8 cellular contexts compared by ENCODE assay signal in the genomic region with DNA sequence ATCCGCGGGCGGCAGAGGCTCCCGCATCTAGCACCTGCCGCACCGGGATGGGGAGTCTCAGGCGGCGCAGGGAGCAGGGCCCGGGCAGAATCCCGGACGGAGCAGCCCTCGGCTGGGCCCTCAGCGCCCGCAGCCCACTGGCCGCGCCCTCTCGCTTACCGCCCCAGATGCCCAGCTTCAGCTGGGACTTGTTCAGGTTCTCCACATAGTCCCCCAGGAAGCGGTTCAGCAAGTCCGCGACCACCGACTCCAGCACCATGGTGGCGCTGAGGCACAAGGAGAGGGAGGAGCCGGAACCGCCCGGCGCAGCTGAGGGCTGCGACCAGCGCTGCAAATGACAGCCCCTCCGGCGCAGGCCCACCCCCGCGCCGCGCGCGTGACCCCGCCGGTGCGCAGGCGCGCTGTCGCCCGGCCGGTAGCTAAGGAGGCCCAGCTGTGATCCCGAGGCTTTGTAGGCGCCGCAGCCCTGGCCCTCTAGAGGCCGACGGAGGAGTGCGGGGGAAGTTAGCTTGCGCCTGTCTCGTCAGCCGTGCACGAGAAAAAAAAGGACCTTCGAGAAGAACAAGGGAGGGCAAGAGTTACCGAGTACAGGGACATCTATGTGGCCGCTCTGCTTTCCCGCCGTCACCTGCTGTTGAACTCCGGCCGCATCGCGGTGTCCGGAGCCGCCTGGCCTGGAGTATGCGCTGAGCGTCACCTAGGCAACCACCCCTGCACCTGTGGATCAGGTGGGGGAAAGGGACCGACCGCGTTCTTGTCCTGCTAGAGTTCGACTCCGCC. TPM values are rescaled to one million over a fixed set of nuclear protein-coding genes. Genes with fewer than 3 reads are reported as not detected.
DNase-seq lines count a peak whose midpoint lies in the region; ATAC-seq, FAIRE-seq and TF ChIP-seq lines count a peak whose summit lies in the region.

A gene with protein sequence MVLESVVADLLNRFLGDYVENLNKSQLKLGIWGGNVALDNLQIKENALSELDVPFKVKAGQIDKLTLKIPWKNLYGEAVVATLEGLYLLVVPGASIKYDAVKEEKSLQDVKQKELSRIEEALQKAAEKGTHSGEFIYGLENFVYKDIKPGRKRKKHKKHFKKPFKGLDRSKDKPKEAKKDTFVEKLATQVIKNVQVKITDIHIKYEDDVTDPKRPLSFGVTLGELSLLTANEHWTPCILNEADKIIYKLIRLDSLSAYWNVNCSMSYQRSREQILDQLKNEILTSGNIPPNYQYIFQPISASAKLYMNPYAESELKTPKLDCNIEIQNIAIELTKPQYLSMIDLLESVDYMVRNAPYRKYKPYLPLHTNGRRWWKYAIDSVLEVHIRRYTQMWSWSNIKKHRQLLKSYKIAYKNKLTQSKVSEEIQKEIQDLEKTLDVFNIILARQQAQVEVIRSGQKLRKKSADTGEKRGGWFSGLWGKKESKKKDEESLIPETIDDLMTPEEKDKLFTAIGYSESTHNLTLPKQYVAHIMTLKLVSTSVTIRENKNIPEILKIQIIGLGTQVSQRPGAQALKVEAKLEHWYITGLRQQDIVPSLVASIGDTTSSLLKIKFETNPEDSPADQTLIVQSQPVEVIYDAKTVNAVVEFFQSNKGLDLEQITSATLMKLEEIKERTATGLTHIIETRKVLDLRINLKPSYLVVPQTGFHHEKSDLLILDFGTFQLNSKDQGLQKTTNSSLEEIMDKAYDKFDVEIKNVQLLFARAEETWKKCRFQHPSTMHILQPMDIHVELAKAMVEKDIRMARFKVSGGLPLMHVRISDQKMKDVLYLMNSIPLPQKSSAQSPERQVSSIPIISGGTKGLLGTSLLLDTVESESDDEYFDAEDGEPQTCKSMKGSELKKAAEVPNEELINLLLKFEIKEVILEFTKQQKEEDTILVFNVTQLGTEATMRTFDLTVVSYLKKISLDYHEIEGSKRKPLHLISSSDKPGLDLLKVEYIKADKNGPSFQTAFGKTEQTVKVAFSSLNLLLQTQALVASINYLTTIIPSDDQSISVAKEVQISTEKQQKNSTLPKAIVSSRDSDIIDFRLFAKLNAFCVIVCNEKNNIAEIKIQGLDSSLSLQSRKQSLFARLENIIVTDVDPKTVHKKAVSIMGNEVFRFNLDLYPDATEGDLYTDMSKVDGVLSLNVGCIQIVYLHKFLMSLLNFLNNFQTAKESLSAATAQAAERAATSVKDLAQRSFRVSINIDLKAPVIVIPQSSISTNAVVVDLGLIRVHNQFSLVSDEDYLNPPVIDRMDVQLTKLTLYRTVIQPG (N-terminal part only) (minus strand): TSS at position 332 of the 780 bp plus-strand sequence. CDS start 73 bp downstream, at position 259.

- H3K4me1 ChIP-seq in prostate gland (replicated peaks) (no peaks in the 10 kb centered on the region), urinary bladder (ENCODE audit: insufficient read depth) (no peaks in the 10 kb centered on the region)

- peak; percentile 85 for ATAC-seq in HG02840 (IDR thresholded peaks at IDR 0.05; ENCODE audit: low FRiP score, unreplicated experiment)
- peak; percentile 99 to 100 for ATAC-seq in left cardiac atrium

- peak within 1 kb of the TSS; percentile 75 to 99 for H3K4me3 ChIP-seq in prostate gland
- H3K4me3 ChIP-seq in urinary bladder (ENCODE audit: low read depth, low read length) = peak within 1 kb of the TSS; percentile 89

- H3K36me3 ChIP-seq in prostate gland = no peaks in the 10 kb centered on the region
- H3K36me3 ChIP-seq in urinary bladder (ENCODE audit: insufficient read depth) = no peaks in the 10 kb centered on the region

- H3K9me3 ChIP-seq in prostate gland = no peaks in the 10 kb centered on the region

- DNase-seq in GM12892 (ENCODE audit: insufficient read length) (peak; percentile 81), NCI-H1436 (lab: John Stamatoyannopoulos, UW) (peak; percentile 87), T-helper 1 cell (peak; percentile 81 to 93 (median 88)), amniotic epithelial cell (ENCODE audit: low read depth) (peak; percentile 86), left cardiac atrium (peak; percentile 94), prostate gland (ENCODE audit: low spot score) (peak; percentile 88)

- TF ChIP-seq CTCF in prostate gland (IDR thresholded peaks at IDR 0.05) = peak; percentile 51 to 90 (median 82)

- TF ChIP-seq POLR2A in GM12892 (IDR thresholded peaks at IDR 0.05; ENCODE audit: low read depth, low read length) = peak; percentile 81
- peak; percentile 86 for TF ChIP-seq POLR2A in prostate gland (IDR thresholded peaks at IDR 0.05)

- peak; percentile 97 for FAIRE-seq in GM12892 (lab: Jason Lieb, UNC)

- WGBS in prostate gland = 0% methylated on average over 55 of the region's 73 CpGs
- WGBS in urinary bladder = under 1% methylated on average over 73 of the region's 73 CpGs

- intact Hi-C loops in left cardiac atrium (cut with DNase I) (loop anchor here in 1 of 2 donors (10.0 kb wide), 1 partner anchor 186 kb away; no protein-coding TSS in a partner anchor), prostate gland (cut with DNase I) (loop anchor here (10.0 kb wide), 1 partner anchor 186 kb away; no protein-coding TSS in a partner anchor)

- H3K27ac ChIP-seq in prostate gland = peak within 1 kb of the TSS; percentile 89 to 95
- peak within 1 kb of the TSS; percentile 94 for H3K27ac ChIP-seq in urinary bladder (ENCODE audit: low read depth)

- no peaks in the 10 kb centered on the region for H3K27me3 ChIP-seq in prostate gland (replicated peaks; ENCODE audit: insufficient read depth)

RNA-seq across cellular contexts. Expression of the gene that starts here (rescaled TPM):
- 39.0 TPM for polyA plus RNA-seq in GM12892 (2012; ENCODE audit: missing spikeins)
- total RNA-seq in left cardiac atrium (10 to 100 TPM; 33.2 to 34.5 TPM), prostate gland (10 to 100 TPM; 53.5 to 60.2 TPM), urinary bladder (202 TPM)
- 19.5 TPM for polyA plus RNA-seq in urinary bladder

Comparison
In these comparisons a context has a peak if more than half of its experiments do, and no peak if none do; other contexts are left out.
1. Peak in every context shown above with its lines: DNase-seq, ATAC-seq, H3K4me3 ChIP-seq and H3K27ac ChIP-seq.